Comparison of ENCODE assay signal across 8 cellular contexts in the genomic region with DNA sequence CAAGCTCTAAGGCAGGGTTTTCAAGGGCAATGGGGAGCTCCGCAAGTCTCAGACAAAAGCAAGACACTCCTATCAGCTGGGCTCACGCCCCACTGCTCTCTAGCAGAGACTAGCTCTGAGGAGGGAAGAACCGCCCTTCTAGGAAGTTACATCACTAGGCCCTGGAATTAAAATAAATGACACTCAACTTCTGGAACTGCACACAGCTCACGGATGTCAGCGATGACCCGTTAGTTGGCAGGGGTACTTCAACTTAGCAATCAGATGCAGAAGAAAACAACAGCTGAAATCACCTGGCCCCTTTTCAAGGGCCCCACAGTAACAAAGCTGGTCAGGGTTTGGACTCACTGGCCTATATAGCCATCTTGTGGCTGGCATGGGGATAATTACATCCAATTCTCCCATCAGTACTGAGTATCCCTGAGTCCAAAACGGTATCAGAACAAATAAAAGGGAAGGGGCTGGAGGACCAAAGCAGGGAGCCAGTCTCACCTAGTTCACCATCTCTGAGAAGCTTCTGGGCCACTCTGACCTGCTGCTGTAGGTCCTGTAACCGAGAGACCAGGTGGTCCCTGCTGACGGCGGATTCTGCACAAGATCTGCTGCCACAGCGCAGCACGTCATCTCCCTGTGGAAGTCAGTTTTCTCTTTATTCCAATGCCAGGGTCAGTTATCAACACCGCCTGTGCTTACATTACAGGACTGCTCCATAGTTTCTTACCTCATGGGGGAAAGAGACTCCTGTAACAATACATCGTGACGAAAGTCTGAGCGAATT. TPM values are rescaled to one million over a fixed set of nuclear protein-coding genes. Genes with fewer than 3 reads are reported as not detected.
A peak's percentile ranks its signal among the peaks of the same experiment; 100 is the strongest.
DNase-seq lines count a peak whose midpoint lies in the region; ATAC-seq and TF ChIP-seq lines count a peak whose summit lies in the region.

No MANE protein-coding gene starts in this region.

- DNase-seq in C1 segment of cervical spinal cord (lab: John Stamatoyannopoulos, UW) (peak in 8 of 14 donors; percentile 15 to 69 (median 22)), HCT116 (ENCODE audit: low read depth, low spot score) (peak; percentile 6), T1000 (lab: John Stamatoyannopoulos, UW) (peak; percentile 9), fibroblast of mammary gland (ENCODE audit: low read depth) (peak; percentile 99), foreskin melanocyte (no peak), DMS153 treated with DMSO at 0.1 percent for 48 hours (lab: John Stamatoyannopoulos, UW; ENCODE audit: unreplicated experiment) (no peak)

- H3K4me1 ChIP-seq in HCT116 (ENCODE audit: control insufficient read depth in 1 of 2, insufficient read depth in 2 of 2, low read length in 2 of 2) = peaks cover 10 to 27% of the 10 kb centered on the region in 2 experiments

- peak; percentile 69 for ATAC-seq in HCT116
- no peak for ATAC-seq in HG02798 (IDR thresholded peaks at IDR 0.05; ENCODE audit: poor library complexity, unreplicated experiment)

- RAD21 ChIA-PET in HCT116 (lab: Charles Lee; ENCODE audit: low non-redundant PET in 1 of 2, low total read pairs in 2 of 2, uncharacterized antibody in 2 of 2, unreplicated experiment in 2 of 2) = interaction anchor here (0.7 to 1.6 kb wide), 5 partner anchors 63 to 70 kb away, joined by 3 to 9 read pairs (median 3); no protein-coding TSS in a partner anchor

- H3K79me2 ChIP-seq in HCT116 (ENCODE audit: insufficient read depth, low read length) = peaks cover 5% of the 10 kb centered on the region
- H3K79me2 ChIP-seq in neural cell (replicated peaks; ENCODE audit: insufficient read depth, low read length) = no peaks in the 10 kb centered on the region

- no peak for TF ChIP-seq EP300 in neural cell (conservative IDR thresholded peaks at IDR 0.05; ENCODE audit: poor library complexity, severe bottlenecking)

- H3K9ac ChIP-seq in HCT116 (ENCODE audit: low read length) (no peak overlapping the region), neural cell (ENCODE audit: low read length) (no peak overlapping the region)

- H3K27me3 ChIP-seq in HCT116 (ENCODE audit: insufficient read depth, low read length) (no peaks in the 10 kb centered on the region), neural cell (ENCODE audit: insufficient read depth, low read depth, low read length) (no peaks in the 10 kb centered on the region)

- H3K9me3 ChIP-seq in HCT116 (ENCODE audit: control insufficient read depth in 1 of 2, insufficient read depth in 1 of 2, low read depth in 1 of 2, low read length in 2 of 2) = no peaks in the 10 kb centered on the region
- H3K9me3 ChIP-seq in neural cell (ENCODE audit: low read length) = no peaks in the 10 kb centered on the region

- H2AFZ ChIP-seq in HCT116 (ENCODE audit: low read depth, low read length, poor library complexity, severe bottlenecking) (no peak overlapping the region), neural cell (ENCODE audit: low read depth, low read length) (no peak overlapping the region)

- CTCF ChIA-PET in HCT116 (lab: Charles Lee) = interaction anchor here (0.8 to 1.8 kb wide), 8 partner anchors 10 to 210 kb away, joined by 3 to 39 read pairs (median 8); no protein-coding TSS in a partner anchor

- H3K9me2 ChIP-seq in HCT116 (ENCODE audit: insufficient read depth) (no peaks in the 10 kb centered on the region), neural cell (ENCODE audit: insufficient read depth, low read length) (no peaks in the 10 kb centered on the region)

- TF ChIP-seq CTCF in HCT116 (IDR thresholded peaks at IDR 0.05 in 2 of 3, conservative IDR thresholded peaks at IDR 0.05 in 1 of 3; ENCODE audit: borderline replicate concordance in 1 of 3, insufficient read depth in 1 of 3, low read depth in 2 of 3, low read length in 2 of 3) (peak; percentile 54 to 62 (median 56); a peak in 4 of 6 replicates), fibroblast of mammary gland (conservative IDR thresholded peaks at IDR 0.05; ENCODE audit: control insufficient read depth, insufficient read depth, low read depth, low read length) (peak; percentile 89), neural cell (IDR thresholded peaks at IDR 0.05; ENCODE audit: poor library complexity, severe bottlenecking) (no peak)

- no peak for TF ChIP-seq POLR2A in HCT116 (IDR thresholded peaks at IDR 0.05; ENCODE audit: borderline replicate concordance, extremely low read depth, insufficient read depth, insufficient read length)

- peaks cover 12 to 39% of the 10 kb centered on the region in 2 experiments; a peak in 3 of 4 replicates for H3K36me3 ChIP-seq in HCT116 (ENCODE audit: control insufficient read depth in 1 of 2, insufficient read depth in 2 of 2, low read length in 2 of 2)
- no peaks in the 10 kb centered on the region for H3K36me3 ChIP-seq in neural cell (ENCODE audit: insufficient read depth, low read length)

- POLR2A ChIA-PET in HCT116 (lab: Charles Lee) = interaction anchor here (0.7 to 1.8 kb wide), 3 partner anchors 32 to 70 kb away, joined by 3 to 5 read pairs (median 3); no protein-coding TSS in a partner anchor

- no TSS peak for BruUV-seq in HCT116 (replicated peaks; lab: Mats Ljungman, UMichigan)

- H3K4me2 ChIP-seq in HCT116 (ENCODE audit: low read length) (no peak overlapping the region), neural cell (ENCODE audit: low read length) (no peak overlapping the region)

- H3F3A ChIP-seq in neural cell (ENCODE audit: insufficient read depth, low read length, poor library complexity, severe bottlenecking) = no peaks in the 10 kb centered on the region

- TF ChIP-seq RAD21 in HCT116 (IDR thresholded peaks at IDR 0.05; ENCODE audit: low read depth) = peak; percentile 72
- no peak for TF ChIP-seq RAD21 in neural cell (conservative IDR thresholded peaks at IDR 0.05)

- H4K20me1 ChIP-seq in HCT116 (ENCODE audit: insufficient read depth) (no peaks in the 10 kb centered on the region), neural cell (ENCODE audit: insufficient read depth) (no peaks in the 10 kb centered on the region)

- intact Hi-C loops in HCT116 (cut with micrococcal nuclease) = loop anchor here (1.0 kb wide), 2 partner anchors 64 to 115 kb away; no protein-coding TSS in a partner anchor

- H3K27ac ChIP-seq in HCT116 (ENCODE audit: low read depth, low read length) = 0 out of 2 replicates have a peak overlapping the region, but pooled peaks have one; percentile 4
- no peak overlapping the region for H3K27ac ChIP-seq in neural cell (ENCODE audit: low read length)

- H3K4me3 ChIP-seq in HCT116 (replicated peaks in 1 of 2; ENCODE audit: low read depth in 1 of 2, low read length in 2 of 2) = no peak overlapping the region
- H3K4me3 ChIP-seq in fibroblast of mammary gland (ENCODE audit: control insufficient read depth, low read depth, low read length) = no peak overlapping the region
- H3K4me3 ChIP-seq in neural cell (ENCODE audit: low read length) = no peak overlapping the region

TF ChIP-seq in HCT116, 20 proteins besides CTCF, POLR2A, EP300 and RAD21 (continues in another document):
- TF ChIP-seq SRF (IDR thresholded peaks at IDR 0.05; ENCODE audit: low read depth) = no peak
- TF ChIP-seq CEBPB (IDR thresholded peaks at IDR 0.05; ENCODE audit: low read depth) = no peak
- no peak for TF ChIP-seq ZNF274 (IDR thresholded peaks at IDR 0.05; ENCODE audit: low read depth, low read length)
- TF ChIP-seq YY1 (IDR thresholded peaks at IDR 0.05; ENCODE audit: extremely low read depth, insufficient replicate concordance, low read depth, low read length) = no peak
- TF ChIP-seq JUND (IDR thresholded peaks at IDR 0.05) = no peak
- TF ChIP-seq TCF7L2 (IDR thresholded peaks at IDR 0.05; ENCODE audit: borderline replicate concordance, extremely low read depth, insufficient read depth, insufficient read length) = no peak

TF ChIP-seq in neural cell, 6 proteins besides CTCF, POLR2A, EP300 and RAD21 (continues in another document):
- TF ChIP-seq POLR2AphosphoS5 (IDR thresholded peaks at IDR 0.05) = no peak
- TF ChIP-seq SMC3 (conservative IDR thresholded peaks at IDR 0.05; ENCODE audit: poor library complexity) = peak; percentile 30
- no peak for TF ChIP-seq MXI1 (conservative IDR thresholded peaks at IDR 0.05; ENCODE audit: poor library complexity, severe bottlenecking)

RNA-seq across cellular contexts. Expression of gene SERPINF1, which starts 22.2 kb away (rescaled TPM):
- total RNA-seq in HCT116 (2021; ENCODE audit: unreplicated experiment) = 2.7 TPM
- polyA plus RNA-seq in HCT116 (2012) = 0.82 and 1.9 TPM in 2 replicates
- 0.50 and 6.1 TPM in 2 replicates for polyA plus RNA-seq in neural cell
- polyA minus RNA-seq in neural cell = 1.2 TPM in 1 of 2 replicates, not detected in the other

RNA-seq across cellular contexts. Expression of gene SERPINF2, which starts 41.4 kb away (rescaled TPM):
- total RNA-seq in HCT116 (2021; ENCODE audit: unreplicated experiment) = 2.5 TPM
- 4.5 and 5.1 TPM in 2 replicates for polyA plus RNA-seq in HCT116 (2012)
- 1.6 TPM in 1 of 2 replicates, not detected in the other for polyA plus RNA-seq in neural cell
- polyA minus RNA-seq in neural cell = not detected in 2 replicates

RNA-seq across cellular contexts. Expression of gene SMYD4, which starts 45.7 kb away (rescaled TPM):
- 16.9 TPM for total RNA-seq in HCT116 (2021; ENCODE audit: unreplicated experiment)
- polyA plus RNA-seq in HCT116 (2012) = 4.8 and 6.2 TPM in 2 replicates
- 6.8 and 12.9 TPM in 2 replicates for polyA plus RNA-seq in neural cell
- 14.6 and 15.0 TPM in 2 replicates for polyA minus RNA-seq in neural cell

RNA-seq across cellular contexts. Expression of gene RPA1, which starts 45.8 kb away (rescaled TPM):
- 198 TPM for total RNA-seq in HCT116 (2021; ENCODE audit: unreplicated experiment)
- 85.6 and 108 TPM in 2 replicates for polyA plus RNA-seq in HCT116 (2012)
- 8.4 and 8.9 TPM in 2 replicates for polyA plus RNA-seq in neural cell
- polyA minus RNA-seq in neural cell = 16.1 and 21.5 TPM in 2 replicates

RNA-seq across cellular contexts. Expression of gene WDR81, which starts 59.5 kb away (rescaled TPM):
- 17.3 TPM for total RNA-seq in HCT116 (2021; ENCODE audit: unreplicated experiment)
- polyA plus RNA-seq in HCT116 (2012) = 10.1 and 10.8 TPM in 2 replicates
- 5.4 and 5.8 TPM in 2 replicates for polyA plus RNA-seq in neural cell
- polyA minus RNA-seq in neural cell = 12.7 and 16.8 TPM in 2 replicates

Comparison
In these comparisons a context has a peak if more than half of its experiments do, and no peak if none do; other contexts are left out.
1. DNase-seq: peak in C1 segment of cervical spinal cord (8 of 14), HCT116 (single experiment), T1000 (single experiment) and fibroblast of mammary gland (single experiment); none in foreskin melanocyte (single experiment) and DMS153 treated with DMSO at 0.1 percent for 48 hours (single experiment).